Comparison of ENCODE assay signal across 1 cellular context in genomic region chr2:43302311-43303051, GRCh38.
TF ChIP-seq lines count a peak whose summit lies in the region.

No MANE protein-coding gene starts in this region.

TF ChIP-seq in HEK293, 187 proteins besides CTCF, POLR2A, EP300 and RAD21 (continued from another document):
- TF ChIP-seq ZNF704 (tag by site-specific recombination; IDR thresholded peaks at IDR 0.05) (no peak), HOXD13 (CRISPR knock-in tag; IDR thresholded peaks at IDR 0.05; ENCODE audit: borderline replicate concordance) (no peak)
